Comparison of ENCODE assay signal across 8 cellular contexts in genomic region chr4:2756691-2757350, GRCh38. TPM values are rescaled to one million over a fixed set of nuclear protein-coding genes. Genes with fewer than 3 reads are reported as not detected.
A peak's percentile ranks its signal among the peaks of the same experiment; 100 is the strongest.
DNase-seq lines count a peak whose midpoint lies in the region; ATAC-seq and TF ChIP-seq lines count a peak whose summit lies in the region.

No MANE protein-coding gene starts in this region.

- H3K27me3 Mint-ChIP-seq in activated T-cell treated with anti-CD3 and anti-CD28 coated beads, Interleukin-2, amount 50 U/mL, for 24 hours, result no peaks in the 10 kb centered on the region
- H3K27me3 Mint-ChIP-seq in activated naive CD4-positive, alpha-beta T cell treated with anti-CD3 and anti-CD28 coated beads, Interleukin-2, amount 50 U/mL, for 24 hours, result no peaks in the 10 kb centered on the region

- H3K4me1 ChIP-seq in tibial nerve, result peaks cover 0 to 42% (median 9%) of the 10 kb centered on the region in 4 donors

- no peak for TF ChIP-seq POLR2A in tibial nerve (IDR thresholded peaks at IDR 0.05)

- H3K27ac Mint-ChIP-seq in activated T-cell treated with anti-CD3 and anti-CD28 coated beads, Interleukin-2, amount 50 U/mL, for 24 hours, result peak overlapping the region; percentile 59
- H3K27ac Mint-ChIP-seq in activated naive CD4-positive, alpha-beta T cell treated with anti-CD3 and anti-CD28 coated beads, Interleukin-2, amount 50 U/mL, for 24 hours, result peak overlapping the region; percentile 73

- no peak for DNase-seq in activated T-cell treated with anti-CD3 and anti-CD28 coated beads, Interleukin-2, amount 50 U/mL, for 24 hours
- DNase-seq in activated T-cell treated with anti-CD3 and anti-CD28 coated beads for 4 hours, result no peak
- no peak for DNase-seq in tibial nerve (ENCODE audit: low spot score in 2 of 2)
- no peak for DNase-seq in NCI-H146 (lab: John Stamatoyannopoulos, UW)

- H3K36me3 ChIP-seq in tibial nerve, result peaks cover 0 to 11% (median 0%) of the 10 kb centered on the region in 3 donors

- peaks cover 36% of the 10 kb centered on the region for H3K4me1 Mint-ChIP-seq in activated T-cell treated with anti-CD3 and anti-CD28 coated beads, Interleukin-2, amount 50 U/mL, for 24 hours (ENCODE audit: low read depth)
- peaks cover 23% of the 10 kb centered on the region for H3K4me1 Mint-ChIP-seq in activated naive CD4-positive, alpha-beta T cell treated with anti-CD3 and anti-CD28 coated beads, Interleukin-2, amount 50 U/mL, for 24 hours

- H3K4me3 Mint-ChIP-seq in activated T-cell treated with anti-CD3 and anti-CD28 coated beads, Interleukin-2, amount 50 U/mL, for 24 hours, result peak overlapping the region; percentile 68
- H3K4me3 Mint-ChIP-seq in activated naive CD4-positive, alpha-beta T cell treated with anti-CD3 and anti-CD28 coated beads, Interleukin-2, amount 50 U/mL, for 24 hours, result peak overlapping the region; percentile 82

- WGBS in tibial nerve, 2 donors, result 73 to 74% methylated on average over 24 to 25 of the region's 25 CpGs

- H3K27me3 ChIP-seq in layer of hippocampus (ENCODE audit: control insufficient read depth, insufficient read depth, low read length), result no peaks in the 10 kb centered on the region
- no peaks in the 10 kb centered on the region for H3K27me3 ChIP-seq in tibial nerve

- H3K4me3 ChIP-seq in tibial nerve, result peak overlapping the region; percentile 3 to 74 (median 50)

- peak overlapping the region; percentile 46 for H3K27ac ChIP-seq in layer of hippocampus (ENCODE audit: low read depth, low read length)
- H3K27ac ChIP-seq in tibial nerve, result peak overlapping the region in 3 of 4 donors; percentile 55 to 83 (median 70)

- H3K36me3 Mint-ChIP-seq in activated T-cell treated with anti-CD3 and anti-CD28 coated beads, Interleukin-2, amount 50 U/mL, for 24 hours (ENCODE audit: low read depth), result peaks cover 25% of the 10 kb centered on the region
- H3K36me3 Mint-ChIP-seq in activated naive CD4-positive, alpha-beta T cell treated with anti-CD3 and anti-CD28 coated beads, Interleukin-2, amount 50 U/mL, for 24 hours, result no peaks in the 10 kb centered on the region

- H3K9me3 Mint-ChIP-seq in activated T-cell treated with anti-CD3 and anti-CD28 coated beads, Interleukin-2, amount 50 U/mL, for 24 hours, result no peaks in the 10 kb centered on the region
- no peaks in the 10 kb centered on the region for H3K9me3 Mint-ChIP-seq in activated naive CD4-positive, alpha-beta T cell treated with anti-CD3 and anti-CD28 coated beads, Interleukin-2, amount 50 U/mL, for 24 hours

- TF ChIP-seq EP300 in tibial nerve (IDR thresholded peaks at IDR 0.05), result no peak

- TF ChIP-seq CTCF in tibial nerve (IDR thresholded peaks at IDR 0.05), result no peak

- no peak for ATAC-seq in HG03280 (IDR thresholded peaks at IDR 0.05; ENCODE audit: unreplicated experiment)
- no peak for ATAC-seq in GM21619 (IDR thresholded peaks at IDR 0.05; ENCODE audit: unreplicated experiment)

- H3K9me3 ChIP-seq in tibial nerve, result no peaks in the 10 kb centered on the region

RNA-seq across cellular contexts. Expression of gene TNIP2, which starts 0.7 kb away (rescaled TPM):
- 100 to 1,000 TPM in 1 of 4 donors, 10 to 100 TPM in 3; 78.3 to 110 (median 89.3) TPM for total RNA-seq in tibial nerve

RNA-seq across cellular contexts. Expression of gene SH3BP2, which starts 36.1 kb away (rescaled TPM):
- total RNA-seq in tibial nerve, result 100 to 1,000 TPM in 1 of 4 donors, 10 to 100 TPM in 3; 70.5 to 161 (median 77.8) TPM
